ENCODE assay signal across 1 cellular context in the genomic region with DNA sequence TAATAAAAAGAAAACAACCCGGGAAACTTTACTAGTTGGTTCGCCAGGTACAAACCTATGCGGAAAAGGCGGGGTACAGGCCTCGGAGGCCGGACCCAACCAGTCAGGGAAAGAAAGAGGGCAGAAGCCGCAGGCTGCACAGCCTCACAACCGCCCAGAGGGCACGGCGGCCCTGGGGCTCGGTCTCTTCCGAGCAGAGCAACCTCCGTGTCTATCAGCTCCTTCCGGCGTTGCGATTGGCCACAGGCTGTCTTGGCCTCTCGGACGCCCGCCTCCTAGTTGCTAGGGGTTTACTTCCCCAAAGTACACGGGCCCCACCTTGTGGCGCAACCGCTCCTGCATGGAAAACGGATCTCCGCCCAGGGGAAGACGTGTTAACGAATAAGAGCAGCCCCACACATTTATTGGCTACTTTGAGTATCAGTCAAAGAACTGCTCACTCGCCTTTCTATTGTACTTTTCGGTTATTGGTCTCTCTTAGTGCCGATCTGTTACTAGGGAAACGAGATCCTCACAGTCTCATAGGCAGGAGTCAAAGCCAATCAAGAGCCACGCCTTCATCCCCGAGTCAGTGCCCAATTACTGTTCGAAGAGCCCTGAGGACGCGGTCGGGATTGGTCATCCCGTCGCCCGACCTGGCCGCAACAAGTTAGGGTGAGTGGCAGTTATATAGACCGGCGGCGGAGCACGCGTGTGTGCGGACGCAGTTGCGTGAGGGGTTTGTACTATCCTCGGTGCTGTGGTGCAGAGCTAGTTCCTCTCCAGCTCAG.
A peak's percentile ranks its signal among the peaks of the same experiment; 100 is the strongest.
TF ChIP-seq lines count a peak whose summit lies in the region.

Gene G3BP1 (plus strand): TSS at position 696 of the 770 bp plus-strand sequence. CDS start 14,667 bp downstream, outside the sequence.

TF ChIP-seq in HepG2, 621 proteins besides CTCF, POLR2A, EP300 and RAD21 (continued from another document and continues in another):
- TF ChIP-seq, protein P1, sequence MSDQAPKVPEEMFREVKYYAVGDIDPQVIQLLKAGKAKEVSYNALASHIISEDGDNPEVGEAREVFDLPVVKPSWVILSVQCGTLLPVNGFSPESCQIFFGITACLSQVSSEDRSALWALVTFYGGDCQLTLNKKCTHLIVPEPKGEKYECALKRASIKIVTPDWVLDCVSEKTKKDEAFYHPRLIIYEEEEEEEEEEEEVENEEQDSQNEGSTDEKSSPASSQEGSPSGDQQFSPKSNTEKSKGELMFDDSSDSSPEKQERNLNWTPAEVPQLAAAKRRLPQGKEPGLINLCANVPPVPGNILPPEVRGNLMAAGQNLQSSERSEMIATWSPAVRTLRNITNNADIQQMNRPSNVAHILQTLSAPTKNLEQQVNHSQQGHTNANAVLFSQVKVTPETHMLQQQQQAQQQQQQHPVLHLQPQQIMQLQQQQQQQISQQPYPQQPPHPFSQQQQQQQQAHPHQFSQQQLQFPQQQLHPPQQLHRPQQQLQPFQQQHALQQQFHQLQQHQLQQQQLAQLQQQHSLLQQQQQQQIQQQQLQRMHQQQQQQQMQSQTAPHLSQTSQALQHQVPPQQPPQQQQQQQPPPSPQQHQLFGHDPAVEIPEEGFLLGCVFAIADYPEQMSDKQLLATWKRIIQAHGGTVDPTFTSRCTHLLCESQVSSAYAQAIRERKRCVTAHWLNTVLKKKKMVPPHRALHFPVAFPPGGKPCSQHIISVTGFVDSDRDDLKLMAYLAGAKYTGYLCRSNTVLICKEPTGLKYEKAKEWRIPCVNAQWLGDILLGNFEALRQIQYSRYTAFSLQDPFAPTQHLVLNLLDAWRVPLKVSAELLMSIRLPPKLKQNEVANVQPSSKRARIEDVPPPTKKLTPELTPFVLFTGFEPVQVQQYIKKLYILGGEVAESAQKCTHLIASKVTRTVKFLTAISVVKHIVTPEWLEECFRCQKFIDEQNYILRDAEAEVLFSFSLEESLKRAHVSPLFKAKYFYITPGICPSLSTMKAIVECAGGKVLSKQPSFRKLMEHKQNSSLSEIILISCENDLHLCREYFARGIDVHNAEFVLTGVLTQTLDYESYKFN (CRISPR knock-in tag; conservative IDR thresholded peaks at IDR 0.05): no peak
- TF ChIP-seq TEF (CRISPR knock-in tag; IDR thresholded peaks at IDR 0.05): peak; percentile 76; the same call in 1 of the 2 replicates
- TF ChIP-seq TMF1 (CRISPR knock-in tag; IDR thresholded peaks at IDR 0.05; ENCODE audit: low read depth): no peak
- TF ChIP-seq SAFB2 (CRISPR knock-in tag; IDR thresholded peaks at IDR 0.05; ENCODE audit: borderline replicate concordance, low read depth): no peak; the same call in 1 of the 2 replicates
- TF ChIP-seq ZNF329 (CRISPR knock-in tag; IDR thresholded peaks at IDR 0.05; ENCODE audit: low read depth): no peak
- TF ChIP-seq ZNF557 (CRISPR knock-in tag; IDR thresholded peaks at IDR 0.05): peak; percentile 91
- TF ChIP-seq ZFP62 (CRISPR knock-in tag; IDR thresholded peaks at IDR 0.05): no peak
- no peak for TF ChIP-seq ZNF724P (CRISPR knock-in tag; IDR thresholded peaks at IDR 0.05; ENCODE audit: borderline replicate concordance)
- TF ChIP-seq, protein P2, sequence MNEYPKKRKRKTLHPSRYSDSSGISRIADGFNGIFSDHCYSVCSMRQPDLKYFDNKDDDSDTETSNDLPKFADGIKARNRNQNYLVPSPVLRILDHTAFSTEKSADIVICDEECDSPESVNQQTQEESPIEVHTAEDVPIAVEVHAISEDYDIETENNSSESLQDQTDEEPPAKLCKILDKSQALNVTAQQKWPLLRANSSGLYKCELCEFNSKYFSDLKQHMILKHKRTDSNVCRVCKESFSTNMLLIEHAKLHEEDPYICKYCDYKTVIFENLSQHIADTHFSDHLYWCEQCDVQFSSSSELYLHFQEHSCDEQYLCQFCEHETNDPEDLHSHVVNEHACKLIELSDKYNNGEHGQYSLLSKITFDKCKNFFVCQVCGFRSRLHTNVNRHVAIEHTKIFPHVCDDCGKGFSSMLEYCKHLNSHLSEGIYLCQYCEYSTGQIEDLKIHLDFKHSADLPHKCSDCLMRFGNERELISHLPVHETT (CRISPR knock-in tag; conservative IDR thresholded peaks at IDR 0.05): no peak; the same call in 1 of the 2 replicates
- TF ChIP-seq ZNF282 (IDR thresholded peaks at IDR 0.05; ENCODE audit: partially characterized antibody): no peak
- TF ChIP-seq ZNF335 (CRISPR knock-in tag; IDR thresholded peaks at IDR 0.05): no peak; the same call in none of the 2 replicates
- TF ChIP-seq, protein P3, sequence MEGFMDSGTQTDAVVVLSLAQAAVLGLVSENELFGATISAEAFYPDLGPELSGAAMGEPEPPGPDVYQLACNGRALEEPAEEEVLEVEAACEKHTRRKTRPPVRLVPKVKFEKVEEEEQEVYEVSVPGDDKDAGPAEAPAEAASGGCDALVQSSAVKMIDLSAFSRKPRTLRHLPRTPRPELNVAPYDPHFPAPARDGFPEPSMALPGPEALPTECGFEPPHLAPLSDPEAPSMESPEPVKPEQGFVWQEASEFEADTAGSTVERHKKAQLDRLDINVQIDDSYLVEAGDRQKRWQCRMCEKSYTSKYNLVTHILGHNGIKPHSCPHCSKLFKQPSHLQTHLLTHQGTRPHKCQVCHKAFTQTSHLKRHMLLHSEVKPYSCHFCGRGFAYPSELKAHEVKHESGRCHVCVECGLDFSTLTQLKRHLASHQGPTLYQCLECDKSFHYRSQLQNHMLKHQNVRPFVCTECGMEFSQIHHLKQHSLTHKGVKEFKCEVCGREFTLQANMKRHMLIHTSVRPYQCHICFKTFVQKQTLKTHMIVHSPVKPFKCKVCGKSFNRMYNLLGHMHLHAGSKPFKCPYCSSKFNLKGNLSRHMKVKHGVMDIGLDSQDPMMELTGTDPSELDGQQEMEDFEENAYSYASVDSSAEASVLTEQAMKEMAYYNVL (CRISPR knock-in tag; IDR thresholded peaks at IDR 0.05; ENCODE audit: borderline replicate concordance): 0 out of 2 replicates have a peak, but pooled peaks have one; percentile 40
- TF ChIP-seq KLF15 (CRISPR knock-in tag; IDR thresholded peaks at IDR 0.05; ENCODE audit: borderline replicate concordance): no peak
- no peak for TF ChIP-seq EZH2 (conservative IDR thresholded peaks at IDR 0.05; ENCODE audit: low read depth, low read length)
- TF ChIP-seq, protein P4, sequence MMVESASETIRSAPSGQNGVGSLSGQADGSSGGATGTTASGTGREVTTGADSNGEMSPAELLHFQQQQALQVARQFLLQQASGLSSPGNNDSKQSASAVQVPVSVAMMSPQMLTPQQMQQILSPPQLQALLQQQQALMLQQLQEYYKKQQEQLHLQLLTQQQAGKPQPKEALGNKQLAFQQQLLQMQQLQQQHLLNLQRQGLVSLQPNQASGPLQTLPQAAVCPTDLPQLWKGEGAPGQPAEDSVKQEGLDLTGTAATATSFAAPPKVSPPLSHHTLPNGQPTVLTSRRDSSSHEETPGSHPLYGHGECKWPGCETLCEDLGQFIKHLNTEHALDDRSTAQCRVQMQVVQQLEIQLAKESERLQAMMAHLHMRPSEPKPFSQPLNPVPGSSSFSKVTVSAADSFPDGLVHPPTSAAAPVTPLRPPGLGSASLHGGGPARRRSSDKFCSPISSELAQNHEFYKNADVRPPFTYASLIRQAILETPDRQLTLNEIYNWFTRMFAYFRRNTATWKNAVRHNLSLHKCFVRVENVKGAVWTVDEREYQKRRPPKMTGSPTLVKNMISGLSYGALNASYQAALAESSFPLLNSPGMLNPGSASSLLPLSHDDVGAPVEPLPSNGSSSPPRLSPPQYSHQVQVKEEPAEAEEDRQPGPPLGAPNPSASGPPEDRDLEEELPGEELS (CRISPR knock-in tag; IDR thresholded peaks at IDR 0.05): no peak
- TF ChIP-seq HHEX (CRISPR knock-in tag; IDR thresholded peaks at IDR 0.05): peak; percentile 1; the same call in 1 of the 2 replicates
- TF ChIP-seq TCF7 (IDR thresholded peaks at IDR 0.05; ENCODE audit: low read depth): no peak
- TF ChIP-seq TCF12 (IDR thresholded peaks at IDR 0.05): no peak
- TF ChIP-seq TCF12 (CRISPR knock-in tag; IDR thresholded peaks at IDR 0.05): no peak
- TF ChIP-seq, protein P5, sequence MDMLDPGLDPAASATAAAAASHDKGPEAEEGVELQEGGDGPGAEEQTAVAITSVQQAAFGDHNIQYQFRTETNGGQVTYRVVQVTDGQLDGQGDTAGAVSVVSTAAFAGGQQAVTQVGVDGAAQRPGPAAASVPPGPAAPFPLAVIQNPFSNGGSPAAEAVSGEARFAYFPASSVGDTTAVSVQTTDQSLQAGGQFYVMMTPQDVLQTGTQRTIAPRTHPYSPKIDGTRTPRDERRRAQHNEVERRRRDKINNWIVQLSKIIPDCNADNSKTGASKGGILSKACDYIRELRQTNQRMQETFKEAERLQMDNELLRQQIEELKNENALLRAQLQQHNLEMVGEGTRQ (IDR thresholded peaks at IDR 0.05; ENCODE audit: low read depth, low read length): no peak
- TF ChIP-seq, protein P5 (CRISPR knock-in tag; IDR thresholded peaks at IDR 0.05; ENCODE audit: borderline replicate concordance): no peak
- no peak for TF ChIP-seq PAF1 (CRISPR knock-in tag; IDR thresholded peaks at IDR 0.05)
- TF ChIP-seq CHD4 (IDR thresholded peaks at IDR 0.05; ENCODE audit: borderline replicate concordance, low read length): peak; percentile 37; the same call in 1 of the 2 replicates
- no peak for TF ChIP-seq ZNF30 (CRISPR knock-in tag; IDR thresholded peaks at IDR 0.05)
- TF ChIP-seq ZNF768 (CRISPR knock-in tag; IDR thresholded peaks at IDR 0.05): peak; percentile 66; the same call in 1 of the 2 replicates
- TF ChIP-seq ZNF124 (CRISPR knock-in tag; IDR thresholded peaks at IDR 0.05): no peak
- TF ChIP-seq, protein P6, sequence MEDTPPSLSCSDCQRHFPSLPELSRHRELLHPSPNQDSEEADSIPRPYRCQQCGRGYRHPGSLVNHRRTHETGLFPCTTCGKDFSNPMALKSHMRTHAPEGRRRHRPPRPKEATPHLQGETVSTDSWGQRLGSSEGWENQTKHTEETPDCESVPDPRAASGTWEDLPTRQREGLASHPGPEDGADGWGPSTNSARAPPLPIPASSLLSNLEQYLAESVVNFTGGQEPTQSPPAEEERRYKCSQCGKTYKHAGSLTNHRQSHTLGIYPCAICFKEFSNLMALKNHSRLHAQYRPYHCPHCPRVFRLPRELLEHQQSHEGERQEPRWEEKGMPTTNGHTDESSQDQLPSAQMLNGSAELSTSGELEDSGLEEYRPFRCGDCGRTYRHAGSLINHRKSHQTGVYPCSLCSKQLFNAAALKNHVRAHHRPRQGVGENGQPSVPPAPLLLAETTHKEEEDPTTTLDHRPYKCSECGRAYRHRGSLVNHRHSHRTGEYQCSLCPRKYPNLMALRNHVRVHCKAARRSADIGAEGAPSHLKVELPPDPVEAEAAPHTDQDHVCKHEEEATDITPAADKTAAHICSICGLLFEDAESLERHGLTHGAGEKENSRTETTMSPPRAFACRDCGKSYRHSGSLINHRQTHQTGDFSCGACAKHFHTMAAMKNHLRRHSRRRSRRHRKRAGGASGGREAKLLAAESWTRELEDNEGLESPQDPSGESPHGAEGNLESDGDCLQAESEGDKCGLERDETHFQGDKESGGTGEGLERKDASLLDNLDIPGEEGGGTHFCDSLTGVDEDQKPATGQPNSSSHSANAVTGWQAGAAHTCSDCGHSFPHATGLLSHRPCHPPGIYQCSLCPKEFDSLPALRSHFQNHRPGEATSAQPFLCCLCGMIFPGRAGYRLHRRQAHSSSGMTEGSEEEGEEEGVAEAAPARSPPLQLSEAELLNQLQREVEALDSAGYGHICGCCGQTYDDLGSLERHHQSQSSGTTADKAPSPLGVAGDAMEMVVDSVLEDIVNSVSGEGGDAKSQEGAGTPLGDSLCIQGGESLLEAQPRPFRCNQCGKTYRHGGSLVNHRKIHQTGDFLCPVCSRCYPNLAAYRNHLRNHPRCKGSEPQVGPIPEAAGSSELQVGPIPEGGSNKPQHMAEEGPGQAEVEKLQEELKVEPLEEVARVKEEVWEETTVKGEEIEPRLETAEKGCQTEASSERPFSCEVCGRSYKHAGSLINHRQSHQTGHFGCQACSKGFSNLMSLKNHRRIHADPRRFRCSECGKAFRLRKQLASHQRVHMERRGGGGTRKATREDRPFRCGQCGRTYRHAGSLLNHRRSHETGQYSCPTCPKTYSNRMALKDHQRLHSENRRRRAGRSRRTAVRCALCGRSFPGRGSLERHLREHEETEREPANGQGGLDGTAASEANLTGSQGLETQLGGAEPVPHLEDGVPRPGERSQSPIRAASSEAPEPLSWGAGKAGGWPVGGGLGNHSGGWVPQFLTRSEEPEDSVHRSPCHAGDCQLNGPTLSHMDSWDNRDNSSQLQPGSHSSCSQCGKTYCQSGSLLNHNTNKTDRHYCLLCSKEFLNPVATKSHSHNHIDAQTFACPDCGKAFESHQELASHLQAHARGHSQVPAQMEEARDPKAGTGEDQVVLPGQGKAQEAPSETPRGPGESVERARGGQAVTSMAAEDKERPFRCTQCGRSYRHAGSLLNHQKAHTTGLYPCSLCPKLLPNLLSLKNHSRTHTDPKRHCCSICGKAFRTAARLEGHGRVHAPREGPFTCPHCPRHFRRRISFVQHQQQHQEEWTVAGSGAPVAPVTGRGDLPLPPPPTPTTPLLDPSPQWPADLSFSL (CRISPR knock-in tag; IDR thresholded peaks at IDR 0.05): no peak
- TF ChIP-seq, protein P7, sequence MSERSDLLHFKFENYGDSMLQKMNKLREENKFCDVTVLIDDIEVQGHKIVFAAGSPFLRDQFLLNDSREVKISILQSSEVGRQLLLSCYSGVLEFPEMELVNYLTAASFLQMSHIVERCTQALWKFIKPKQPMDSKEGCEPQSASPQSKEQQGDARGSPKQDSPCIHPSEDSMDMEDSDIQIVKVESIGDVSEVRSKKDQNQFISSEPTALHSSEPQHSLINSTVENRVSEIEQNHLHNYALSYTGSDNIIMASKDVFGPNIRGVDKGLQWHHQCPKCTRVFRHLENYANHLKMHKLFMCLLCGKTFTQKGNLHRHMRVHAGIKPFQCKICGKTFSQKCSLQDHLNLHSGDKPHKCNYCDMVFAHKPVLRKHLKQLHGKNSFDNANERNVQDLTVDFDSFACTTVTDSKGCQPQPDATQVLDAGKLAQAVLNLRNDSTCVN (CRISPR knock-in tag; IDR thresholded peaks at IDR 0.05; ENCODE audit: borderline replicate concordance): 0 out of 2 replicates have a peak, but pooled peaks have one; percentile 48
